In the genomic region with DNA sequence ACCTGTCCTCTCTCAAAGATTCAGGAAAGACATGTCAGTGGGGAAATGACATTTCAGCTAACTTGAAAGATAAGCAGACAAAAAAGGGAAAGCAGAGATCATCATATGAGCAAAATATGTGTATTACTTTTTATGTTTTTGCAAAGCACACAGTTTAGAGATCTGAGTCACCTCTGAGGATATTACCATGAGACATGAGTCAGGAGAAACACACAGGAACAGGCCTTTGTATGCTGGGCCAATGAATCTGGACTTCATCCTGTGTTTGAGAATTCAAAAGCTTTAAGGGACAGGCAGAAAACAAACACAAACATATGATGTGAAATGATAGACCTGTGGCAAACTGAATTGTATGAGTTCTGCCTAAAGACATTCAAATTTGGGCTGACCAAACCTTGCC, we compare ENCODE assay signal across 10 cellular contexts.
DNase-seq lines count a peak whose midpoint lies in the region; ATAC-seq and TF ChIP-seq lines count a peak whose summit lies in the region.
"Had no signal": no experiment of that assay in that cellular context is flagged by ENCODE, and none has a peak within 500 bp of the region (broad histone marks: within the 10 kb centered on the region; RNA-seq: fewer than 3 reads in every experiment).

No MANE protein-coding gene starts in this region.

- no peak overlapping the region for H3K4me3 Mint-ChIP-seq in natural killer cell treated with Interleukin-12 subunit alpha and Interleukin-12 subunit beta and Interleukin-15 and Interleukin-18, amount 100 ng/mL, for 72 hours
- H3K4me3 Mint-ChIP-seq: nephron progenitor cell had no signal

- POLR2A ChIA-PET in RWPE1 (lab: Yijun Ruan, JAX; ENCODE audit: low non-redundant PET): no interaction called here

- peak overlapping the region; percentile 66 for H3K27ac ChIP-seq in GM23248
- H3K27ac ChIP-seq in RWPE1: no peak overlapping the region
- H3K27ac ChIP-seq in fibroblast of lung (ENCODE audit: insufficient read depth, low read length): peak overlapping the region; percentile 60

- H4K20me1 ChIP-seq in GM23248 (ENCODE audit: insufficient read depth) (no peaks in the 10 kb centered on the region), fibroblast of lung (ENCODE audit: control insufficient read depth, extremely low read depth, insufficient read depth, low read length) (no peaks in the 10 kb centered on the region)

- no peaks in the 10 kb centered on the region for H3K79me2 ChIP-seq in GM23248 (ENCODE audit: insufficient read depth)
- H3K79me2 ChIP-seq in fibroblast of lung (ENCODE audit: control insufficient read depth, insufficient read depth, low read length): no peaks in the 10 kb centered on the region

- no peaks in the 10 kb centered on the region for H3K27me3 Mint-ChIP-seq in natural killer cell treated with Interleukin-12 subunit alpha and Interleukin-12 subunit beta and Interleukin-15 and Interleukin-18, amount 100 ng/mL, for 72 hours

- H3K4me1 Mint-ChIP-seq in natural killer cell treated with Interleukin-12 subunit alpha and Interleukin-12 subunit beta and Interleukin-15 and Interleukin-18, amount 100 ng/mL, for 72 hours (ENCODE audit: low read depth in 2 of 2): no peaks in the 10 kb centered on the region
- H3K4me1 Mint-ChIP-seq: nephron progenitor cell had no signal

- in situ Hi-C loops in GM23248 (cut with MboI): no loop called here

- no peaks in the 10 kb centered on the region for H3K9me2 ChIP-seq in GM23248 (ENCODE audit: insufficient read depth)

- ATAC-seq in natural killer cell treated with Interleukin-12 subunit alpha and Interleukin-12 subunit beta and Interleukin-15 and Interleukin-18, amount 100 ng/mL, for 72 hours: no peak
- no peak for ATAC-seq in HG02642 (IDR thresholded peaks at IDR 0.05; ENCODE audit: poor library complexity, unreplicated experiment)

- TF ChIP-seq CTCF in RWPE1 (conservative IDR thresholded peaks at IDR 0.05; ENCODE audit: low read depth) (no peak), fibroblast of lung (conservative IDR thresholded peaks at IDR 0.05 in 1 of 2, IDR thresholded peaks at IDR 0.05 in 1 of 2; ENCODE audit: low read depth in 1 of 2, low read length in 2 of 2) (no peak), retinal pigment epithelial cell (conservative IDR thresholded peaks at IDR 0.05; ENCODE audit: low read depth, low read length) (no peak)

- peaks cover 4% of the 10 kb centered on the region; the same call in 1 of the 2 replicates for H3F3A ChIP-seq in GM23248 (ENCODE audit: insufficient read depth)

- 0 out of 2 replicates have a peak, but pooled peaks cover 6% of the 10 kb centered on the region for H3K36me3 ChIP-seq in GM23248 (ENCODE audit: low read depth)
- H3K36me3 ChIP-seq in fibroblast of lung (ENCODE audit: control insufficient read depth, insufficient read depth, low read length): no peaks in the 10 kb centered on the region

- H3K4me1 ChIP-seq in GM23248 (ENCODE audit: insufficient read depth) (peaks cover 10% of the 10 kb centered on the region), fibroblast of lung (ENCODE audit: control insufficient read depth, extremely low read depth, insufficient read depth, low read length) (peaks cover 2% of the 10 kb centered on the region)

- DNase-seq in GM23248 (peak; percentile 85), RWPE1 (ENCODE audit: low spot score) (peak; percentile 54), fibroblast of lung (ENCODE audit: low read depth in 2 of 2) (peak; percentile 57 to 63), retinal pigment epithelial cell (ENCODE audit: low read depth) (peak; percentile 37), D341Med (ENCODE audit: low spot score) (no peak)
- no peak for DNase-seq in natural killer cell treated with Interleukin-12 subunit alpha and Interleukin-12 subunit beta and Interleukin-15 and Interleukin-18, amount 100 ng/mL, for 72 hours (ENCODE audit: low spot score)
- DNase-seq: NCI-H1694, nephron progenitor cell, T-helper 1 cell had no signal

- H3K4me3 ChIP-seq in GM23248 (no peak overlapping the region), fibroblast of lung (replicated peaks in 1 of 4; ENCODE audit: control extremely low read depth in 1 of 4, insufficient read depth in 1 of 4, low read depth in 3 of 4, low read length in 4 of 4) (no peak overlapping the region), retinal pigment epithelial cell (ENCODE audit: low read length) (no peak overlapping the region)

- H3K27ac Mint-ChIP-seq in natural killer cell treated with Interleukin-12 subunit alpha and Interleukin-12 subunit beta and Interleukin-15 and Interleukin-18, amount 100 ng/mL, for 72 hours: no peak overlapping the region
- H3K27ac Mint-ChIP-seq: nephron progenitor cell had no signal

- H3K27me3 ChIP-seq in GM23248 (replicated peaks; ENCODE audit: insufficient read depth) (no peaks in the 10 kb centered on the region), fibroblast of lung (ENCODE audit: control insufficient read depth, insufficient read depth, low read length) (no peaks in the 10 kb centered on the region)

- no peaks in the 10 kb centered on the region for H3K9me3 ChIP-seq in GM23248 (ENCODE audit: low read depth)
- H3K9me3 ChIP-seq in fibroblast of lung (ENCODE audit: control insufficient read depth, insufficient read depth, low read depth, low read length): no peaks in the 10 kb centered on the region

- CTCF ChIA-PET in RWPE1 (lab: Yijun Ruan, JAX): no interaction called here

- peaks cover 3% of the 10 kb centered on the region for H3K9me3 Mint-ChIP-seq in natural killer cell treated with Interleukin-12 subunit alpha and Interleukin-12 subunit beta and Interleukin-15 and Interleukin-18, amount 100 ng/mL, for 72 hours

- peak overlapping the region; percentile 33 for H3K4me2 ChIP-seq in GM23248 (ENCODE audit: unreplicated experiment)
- no peak overlapping the region for H3K4me2 ChIP-seq in fibroblast of lung (ENCODE audit: extremely low read depth, insufficient read depth, low read length)

- H3K9ac ChIP-seq in GM23248 (no peak overlapping the region), fibroblast of lung (ENCODE audit: insufficient read depth, low read length) (no peak overlapping the region)

- H3K36me3 Mint-ChIP-seq in natural killer cell treated with Interleukin-12 subunit alpha and Interleukin-12 subunit beta and Interleukin-15 and Interleukin-18, amount 100 ng/mL, for 72 hours: peaks cover 20% of the 10 kb centered on the region

- H2AFZ ChIP-seq in GM23248: no peak overlapping the region; the same call in 1 of the 2 replicates
- H2AFZ ChIP-seq in fibroblast of lung (ENCODE audit: low read length): no peak overlapping the region

Comparison
In these comparisons a context has a peak if more than half of its experiments do, and no peak if none do; other contexts are left out.
1. DNase-seq: peak in GM23248 (single experiment), RWPE1 (single experiment), fibroblast of lung (2 of 2) and retinal pigment epithelial cell (single experiment); none in natural killer cell treated with Interleukin-12 subunit alpha and Interleukin-12 subunit beta and Interleukin-15 and Interleukin-18, amount 100 ng/mL, for 72 hours (single experiment) and D341Med (single experiment).